ENCODE assay signal across 8 cellular contexts in genomic region chr17:74008196-74008595, GRCh38.
DNase-seq lines count a peak whose midpoint lies in the region; ATAC-seq and TF ChIP-seq lines count a peak whose summit lies in the region.

No MANE protein-coding gene starts in this region.

- H3K36me3 Mint-ChIP-seq in chondrocyte (ENCODE audit: low read depth) (no peaks in the 10 kb centered on the region), type B pancreatic cell (no peaks in the 10 kb centered on the region)

- H3K27me3 Mint-ChIP-seq in chondrocyte (ENCODE audit: low read depth) (peaks cover 63% of the 10 kb centered on the region), type B pancreatic cell (peaks cover 41% of the 10 kb centered on the region)

- no peaks in the 10 kb centered on the region for H3K36me3 ChIP-seq in ascending aorta

- no peaks in the 10 kb centered on the region for H3K27me3 ChIP-seq in ascending aorta

- intact Hi-C loops in cardiac septum (cut with DNase I): no loop called here
- intact Hi-C loops in left cardiac atrium (cut with DNase I): no loop called here
- intact Hi-C loops in ascending aorta (cut with DNase I): no loop called here

- H3K4me1 ChIP-seq in ascending aorta: no peaks in the 10 kb centered on the region

- no peak overlapping the region for H3K27ac Mint-ChIP-seq in chondrocyte (ENCODE audit: unreplicated experiment)
- no peak overlapping the region for H3K27ac Mint-ChIP-seq in type B pancreatic cell

- peak; percentile 51 for TF ChIP-seq CTCF in chondrocyte (IDR thresholded peaks at IDR 0.05)
- TF ChIP-seq CTCF in type B pancreatic cell (conservative IDR thresholded peaks at IDR 0.05): peak; percentile 59
- TF ChIP-seq CTCF in ascending aorta (IDR thresholded peaks at IDR 0.05): no peak

- H3K4me1 Mint-ChIP-seq in chondrocyte (ENCODE audit: low read depth) (no peaks in the 10 kb centered on the region), type B pancreatic cell (ENCODE audit: unreplicated experiment) (peaks cover 33% of the 10 kb centered on the region)

- no peaks in the 10 kb centered on the region for H3K9me3 Mint-ChIP-seq in chondrocyte (ENCODE audit: low read depth)
- no peaks in the 10 kb centered on the region for H3K9me3 Mint-ChIP-seq in type B pancreatic cell

- peak; percentile 79 for DNase-seq in cardiac septum (ENCODE audit: low spot score)
- DNase-seq in left cardiac atrium: no peak
- peak; percentile 81 for DNase-seq in NCI-H82 (lab: John Stamatoyannopoulos, UW)
- peak; percentile 49 for DNase-seq in chondrocyte (ENCODE audit: low spot score)
- DNase-seq in type B pancreatic cell (ENCODE audit: extremely low spot score, unreplicated experiment): no peak
- DNase-seq in ascending aorta (ENCODE audit: low spot score in 2 of 2): no peak
- no peak for DNase-seq in AG20443 (ENCODE audit: low spot score)

- H3K27ac ChIP-seq in ascending aorta: no peak overlapping the region

- H3K4me3 Mint-ChIP-seq in chondrocyte (ENCODE audit: unreplicated experiment): no peak overlapping the region
- no peak overlapping the region for H3K4me3 Mint-ChIP-seq in type B pancreatic cell

- no peak for ATAC-seq in left cardiac atrium
- ATAC-seq in HG02763 (IDR thresholded peaks at IDR 0.05; ENCODE audit: unreplicated experiment): no peak

- H3K4me3 ChIP-seq in ascending aorta: no peak overlapping the region

- no peaks in the 10 kb centered on the region for H3K9me3 ChIP-seq in ascending aorta

Comparison
In these comparisons a context has a peak if more than half of its experiments do, and no peak if none do; other contexts are left out.
1. DNase-seq: peak in cardiac septum (single experiment), NCI-H82 (single experiment) and chondrocyte (single experiment); none in left cardiac atrium (single experiment), type B pancreatic cell (single experiment), ascending aorta (0 of 2) and AG20443 (single experiment).
2. CTCF ChIP-seq: peak in chondrocyte (single experiment) and type B pancreatic cell (single experiment); none in ascending aorta (0 of 3).